8 cellular contexts compared by ENCODE assay signal in the genomic region with DNA sequence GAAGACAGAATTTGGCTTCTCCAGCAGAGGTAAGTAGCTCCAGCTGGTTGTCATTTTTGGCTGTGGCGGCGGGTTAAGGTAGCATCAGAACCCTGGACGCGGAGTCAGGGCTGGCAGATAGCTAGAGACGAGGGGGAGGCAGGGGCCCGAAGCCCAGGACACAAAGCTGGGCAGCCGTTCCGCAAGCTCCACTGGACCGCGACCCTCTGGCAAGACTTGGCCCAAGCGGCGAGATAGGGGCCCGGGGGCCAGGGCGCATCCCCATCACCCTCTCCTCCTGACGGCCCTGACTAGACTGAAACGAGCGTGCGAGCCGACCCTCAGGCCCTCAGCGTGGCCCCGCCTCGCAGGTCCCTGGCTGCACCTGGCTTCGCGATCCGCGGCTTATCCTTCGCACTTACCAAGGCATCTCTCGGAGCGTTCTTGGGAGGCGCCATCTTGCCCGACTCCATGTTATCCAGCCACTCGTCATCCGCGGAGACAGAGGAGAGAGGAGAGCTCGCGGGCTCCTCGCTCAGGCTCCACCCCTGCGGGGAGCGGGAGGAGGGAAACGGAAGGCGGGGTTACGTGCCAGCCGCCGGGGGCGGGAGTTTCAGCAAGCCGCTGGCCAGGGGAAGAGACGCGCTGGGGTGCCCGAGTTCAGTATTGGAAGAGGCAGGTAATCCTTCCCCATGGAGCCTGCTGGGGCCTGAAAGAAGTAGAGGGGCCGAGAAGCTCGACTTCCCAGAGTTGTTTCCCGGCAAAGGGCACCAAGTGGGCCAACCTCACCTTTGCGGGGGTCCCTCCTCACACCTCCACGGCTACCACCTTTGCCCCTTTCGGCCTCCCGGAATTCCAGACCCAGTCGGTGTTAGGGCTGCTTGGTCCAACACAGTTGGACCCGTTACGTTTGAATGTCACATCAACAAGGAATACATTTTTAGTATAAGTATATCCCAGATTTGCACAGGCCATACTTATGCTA. TPM values are rescaled to one million over a fixed set of nuclear protein-coding genes. Genes with fewer than 3 reads are reported as not detected.
DNase-seq lines count a peak whose midpoint lies in the region; TF ChIP-seq lines count a peak whose summit lies in the region.

A gene with protein sequence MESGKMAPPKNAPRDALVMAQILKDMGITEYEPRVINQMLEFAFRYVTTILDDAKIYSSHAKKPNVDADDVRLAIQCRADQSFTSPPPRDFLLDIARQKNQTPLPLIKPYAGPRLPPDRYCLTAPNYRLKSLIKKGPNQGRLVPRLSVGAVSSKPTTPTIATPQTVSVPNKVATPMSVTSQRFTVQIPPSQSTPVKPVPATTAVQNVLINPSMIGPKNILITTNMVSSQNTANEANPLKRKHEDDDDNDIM (minus strand): TSS at position 491 of the 964 bp plus-strand sequence. CDS start 39 bp downstream, at position 452.

- H3K27me3 Mint-ChIP-seq in neural progenitor cell (ENCODE audit: insufficient read depth, low read depth) = peaks cover 6% of the 10 kb centered on the region

- peak within 1 kb of the TSS; percentile 90 for H3K4me3 Mint-ChIP-seq in neural progenitor cell

- H3K4me3 ChIP-seq in fibroblast of villous mesenchyme (ENCODE audit: low read depth, low read length) (peak within 1 kb of the TSS; percentile 81), neural progenitor cell (peak within 1 kb of the TSS; percentile 67)

- no peak for TF ChIP-seq CTCF in fibroblast of villous mesenchyme (IDR thresholded peaks at IDR 0.05; ENCODE audit: insufficient read depth, low read depth, low read length)
- TF ChIP-seq CTCF in neural progenitor cell (IDR thresholded peaks at IDR 0.05) = no peak

- H3K36me3 ChIP-seq in neural progenitor cell = no peaks in the 10 kb centered on the region

- H3K79me2 ChIP-seq in neural progenitor cell (ENCODE audit: low read depth) = peaks cover 5% of the 10 kb centered on the region

- H3K27ac Mint-ChIP-seq in neural progenitor cell = peak within 1 kb of the TSS; percentile 82

- H3F3A ChIP-seq in neural progenitor cell (ENCODE audit: low read depth) = no peaks in the 10 kb centered on the region

- H3K9me3 ChIP-seq in neural progenitor cell (ENCODE audit: low read depth) = no peaks in the 10 kb centered on the region

- H3K4me1 ChIP-seq in neural progenitor cell = no peaks in the 10 kb centered on the region

- no peaks in the 10 kb centered on the region for H3K27me3 ChIP-seq in neural progenitor cell

- H3K4me2 ChIP-seq in neural progenitor cell = peak within 1 kb of the TSS; percentile 69

- no peaks in the 10 kb centered on the region for H3K36me3 Mint-ChIP-seq in neural progenitor cell

- no peak within 1 kb of the TSS for H3K27ac ChIP-seq in neural progenitor cell

- H3K9me3 Mint-ChIP-seq in neural progenitor cell = peaks cover 5% of the 10 kb centered on the region

- no peak within 1 kb of the TSS for H2AFZ ChIP-seq in neural progenitor cell (replicated peaks)

- H3K4me1 Mint-ChIP-seq in neural progenitor cell = no peaks in the 10 kb centered on the region

- H3K9ac ChIP-seq in neural progenitor cell = peak within 1 kb of the TSS; percentile 66

- no peaks in the 10 kb centered on the region for H4K20me1 ChIP-seq in neural progenitor cell (ENCODE audit: low read depth)

- DNase-seq in EL = peak; percentile 84
- peak; percentile 80 for DNase-seq in H4 (ENCODE audit: low spot score)
- DNase-seq in LoVo (ENCODE audit: low spot score) = peak; percentile 80
- DNase-seq in SHP77 treated with DMSO at 0.1 percent for 48 hours (lab: John Stamatoyannopoulos, UW) = peak; percentile 14
- peak; percentile 54 for DNase-seq in activated gamma-delta T cell (lab: John Stamatoyannopoulos, UW)
- DNase-seq in fibroblast of villous mesenchyme (ENCODE audit: low read depth) = peak; percentile 76
- peak; percentile 90 for DNase-seq in neural progenitor cell (ENCODE audit: low spot score)
- peak; percentile 68 for DNase-seq in stromal cell of bone marrow (ENCODE audit: low read depth)

RNA-seq across cellular contexts. Expression of the gene that starts here (rescaled TPM):
- 54.8 and 81.2 TPM in 2 replicates for total RNA-seq in H4 (2014; rRNA removed; shearing (Covaris generic))
- total RNA-seq in fibroblast of villous mesenchyme (30.6 and 41.5 TPM in 2 replicates), neural progenitor cell (ENCODE audit: low replicate concordance) (71.5 and 103 TPM in 2 replicates)

Comparison
In these comparisons a context has a peak if more than half of its experiments do, and no peak if none do; other contexts are left out.
1. DNase-seq: peak in every context shown above with its lines; median percentile 90 in neural progenitor cell; 84 in EL; 80 in H4; 80 in LoVo; 76 in fibroblast of villous mesenchyme; 68 in stromal cell of bone marrow; 54 in activated gamma-delta T cell; 14 in SHP77 treated with DMSO at 0.1 percent for 48 hours.